21 cellular contexts compared by ENCODE assay signal in genomic region chr22:33861216-33861875, GRCh38.
"Had no signal": no experiment of that assay in that cellular context is flagged by ENCODE, and none has a peak within 500 bp of the region (broad histone marks: within the 10 kb centered on the region; RNA-seq: fewer than 3 reads in every experiment).

No MANE protein-coding gene starts in this region.

- H3K27me3 Mint-ChIP-seq: activated naive CD8-positive, alpha-beta T cell treated with anti-CD3 and anti-CD28 coated beads, Interleukin-2, amount 50 U/mL, for 24 hours had no signal

- H3K9me3 ChIP-seq: testis had no signal

- DNase-seq: activated CD4-positive, alpha-beta T cell treated with anti-CD3 and anti-CD28 coated beads for 4 hours; activated CD4-positive, alpha-beta T cell treated with anti-CD3 and anti-CD28 coated beads, Interleukin-2, amount 50 U/mL, for 48 hours; activated CD4-positive, CD25-positive, alpha-beta regulatory T cell; activated effector memory CD4-positive, alpha-beta T cell treated with anti-CD3 and anti-CD28 coated beads, Interleukin-2, amount 50 U/mL, for 16 hours; activated naive CD4-positive, alpha-beta T cell treated with anti-CD3 and anti-CD28 coated beads, Interleukin-2, amount 50 U/mL, for 16 hours; activated naive CD8-positive, alpha-beta T cell treated with anti-CD3 and anti-CD28 coated beads, Interleukin-2, amount 50 U/mL, for 24 hours; activated T-cell treated with anti-CD3 and anti-CD28 coated beads, Interleukin-2, amount 50 U/mL, for 72 hours; effector CD4-positive, alpha-beta T cell; erythroblast; foreskin fibroblast; kidney glomerular epithelial cell; mesenchymal stem cell; retina; spleen; stimulated activated CD4-positive, alpha-beta T cell treated with anti-CD3 and anti-CD28 coated beads, Interleukin-4, amount 100 ng/mL, for 1 hour; stimulated activated naive CD4-positive, alpha-beta T cell; testis had no signal

- H3K27me3 ChIP-seq: hepatocyte, spleen, testis had no signal

- H3K9me3 Mint-ChIP-seq: activated naive CD8-positive, alpha-beta T cell treated with anti-CD3 and anti-CD28 coated beads, Interleukin-2, amount 50 U/mL, for 24 hours; nephron had no signal

- H2AFZ ChIP-seq: hepatocyte had no signal

- H3K27ac Mint-ChIP-seq: activated naive CD8-positive, alpha-beta T cell treated with anti-CD3 and anti-CD28 coated beads, Interleukin-2, amount 50 U/mL, for 24 hours; activated T-cell treated with anti-CD3 and anti-CD28 coated beads, Interleukin-2, amount 50 U/mL, for 72 hours; T-helper 1 cell treated with Interleukin-12 subunit alpha and Interleukin-12 subunit beta and Interleukin-4 antibody, amounts not matched to agents 30 μg/mL and 1 μg/mL, for 36 hours had no signal

- H3K27ac ChIP-seq: hepatocyte, spleen, testis had no signal

- H3K4me2 ChIP-seq: hepatocyte had no signal

- H3K4me3 Mint-ChIP-seq: activated naive CD8-positive, alpha-beta T cell treated with anti-CD3 and anti-CD28 coated beads, Interleukin-2, amount 50 U/mL, for 24 hours; activated T-cell treated with anti-CD3 and anti-CD28 coated beads, Interleukin-2, amount 50 U/mL, for 72 hours; nephron; T-helper 1 cell treated with Interleukin-12 subunit alpha and Interleukin-12 subunit beta and Interleukin-4 antibody, amounts not matched to agents 30 μg/mL and 1 μg/mL, for 36 hours had no signal

- FAIRE-seq: endometrium had no signal

- H3K4me1 ChIP-seq: spleen had no signal

- ATAC-seq: activated naive CD8-positive, alpha-beta T cell treated with anti-CD3 and anti-CD28 coated beads, Interleukin-2, amount 50 U/mL, for 24 hours; activated T-cell treated with anti-CD3 and anti-CD28 coated beads, Interleukin-2, amount 50 U/mL, for 72 hours had no signal

- H3K36me3 ChIP-seq: spleen had no signal

- H3K4me3 ChIP-seq: hepatocyte, spleen, testis had no signal
